In genomic region chr4:99087887-99088484, GRCh38 we compare ENCODE assay signal across 8 cellular contexts. TPM values are rescaled to one million over a fixed set of nuclear protein-coding genes. Genes with fewer than 3 reads are reported as not detected.
DNase-seq lines count a peak whose midpoint lies in the region; ATAC-seq and TF ChIP-seq lines count a peak whose summit lies in the region.

No MANE protein-coding gene starts in this region.

- WGBS in HUES64: 1% methylated on average over 17 of the region's 18 CpGs

- H3K36me3 Mint-ChIP-seq in T-cell: peaks cover 15% of the 10 kb centered on the region
- peaks cover 35% of the 10 kb centered on the region for H3K36me3 Mint-ChIP-seq in effector memory CD8-positive, alpha-beta T cell (ENCODE audit: insufficient read depth)

- H3K27ac ChIP-seq in HUES64 (ENCODE audit: low read depth, low read length) (peak overlapping the region; percentile 90), lower lobe of right lung (peak overlapping the region; percentile 95)

- H3K9me3 ChIP-seq in HUES64 (ENCODE audit: insufficient read depth, low read depth, low read length) (no peaks in the 10 kb centered on the region), lower lobe of right lung (no peaks in the 10 kb centered on the region)

- H3K27ac Mint-ChIP-seq in T-cell: peak overlapping the region; percentile 99 to 100
- H3K27ac Mint-ChIP-seq in effector memory CD8-positive, alpha-beta T cell: peak overlapping the region; percentile 91

- H3K4me1 Mint-ChIP-seq in T-cell: peaks cover 54 to 67% (median 61%) of the 10 kb centered on the region in 3 donors
- peaks cover 34 to 46% of the 10 kb centered on the region in 2 donors for H3K4me1 Mint-ChIP-seq in effector memory CD8-positive, alpha-beta T cell (ENCODE audit: low read depth in 2 of 2)

- no peak for TF ChIP-seq CTCF in lower lobe of right lung (IDR thresholded peaks at IDR 0.05)

- peaks cover 27% of the 10 kb centered on the region for H3K36me3 ChIP-seq in HUES64 (ENCODE audit: insufficient read depth, low read length)
- peaks cover 31% of the 10 kb centered on the region for H3K36me3 ChIP-seq in lower lobe of right lung

- CTCF ChIA-PET in T-cell (lab: Charles Lee): interaction anchor here (0.5 to 2.2 kb wide), 7 partner anchors 32 to 861 kb away, joined by 3 to 15 read pairs (median 3); partner anchors contain the start of gene METAP1 (in 1 of the 2)

- peak; percentile 12 for DNase-seq in NCI-H345 (lab: John Stamatoyannopoulos, UW)
- DNase-seq in NCI-H345 treated with DMSO at 0.1 percent for 48 hours (lab: John Stamatoyannopoulos, UW; ENCODE audit: unreplicated experiment): no peak
- peak in 4 of 34 experiments; percentile 2 to 18 (median 6) for DNase-seq in T-cell
- no peak for DNase-seq in effector memory CD8-positive, alpha-beta T cell
- peak; percentile 77 for DNase-seq in lower lobe of right lung
- peak; percentile 73 for DNase-seq in stromal cell of bone marrow (ENCODE audit: low read depth)

- H3K4me3 Mint-ChIP-seq in T-cell: peak overlapping the region; percentile 97 to 99 (median 97)
- peak overlapping the region; percentile 88 to 90 for H3K4me3 Mint-ChIP-seq in effector memory CD8-positive, alpha-beta T cell

- ATAC-seq in GM21576 (IDR thresholded peaks at IDR 0.05; ENCODE audit: unreplicated experiment): peak; percentile 21
- ATAC-seq in T-cell (replicated peaks in 1 of 4): peak; percentile 25 to 31 (median 28)
- ATAC-seq in effector memory CD8-positive, alpha-beta T cell (replicated peaks): peak; percentile 11
- peak; percentile 75 to 76 for ATAC-seq in lower lobe of right lung

- intact Hi-C loops in lower lobe of right lung (cut with DNase I): no loop called here

- POLR2A ChIA-PET in T-cell (lab: Charles Lee): interaction anchor here (0.6 to 1.6 kb wide), 4 partner anchors 14 to 160 kb away, joined by 3 to 5 read pairs (median 4); no protein-coding TSS in a partner anchor

- no peaks in the 10 kb centered on the region for H3K27me3 Mint-ChIP-seq in T-cell
- no peaks in the 10 kb centered on the region for H3K27me3 Mint-ChIP-seq in effector memory CD8-positive, alpha-beta T cell

- H3K27me3 ChIP-seq in HUES64 (ENCODE audit: insufficient read depth, low read length) (no peaks in the 10 kb centered on the region), lower lobe of right lung (ENCODE audit: low read depth) (no peaks in the 10 kb centered on the region)

- no peaks in the 10 kb centered on the region for H3K9me3 Mint-ChIP-seq in T-cell
- H3K9me3 Mint-ChIP-seq in effector memory CD8-positive, alpha-beta T cell: no peaks in the 10 kb centered on the region

- H3K9ac ChIP-seq in HUES64 (ENCODE audit: low read depth, low read length): peak overlapping the region; percentile 97

- H3K4me3 ChIP-seq in HUES64 (ENCODE audit: low read length) (peak overlapping the region; percentile 83), lower lobe of right lung (peak overlapping the region; percentile 78)

- H3K4me1 ChIP-seq in HUES64 (ENCODE audit: insufficient read depth, low read length): peaks cover 25% of the 10 kb centered on the region
- peaks cover 44% of the 10 kb centered on the region for H3K4me1 ChIP-seq in lower lobe of right lung

RNA-seq across cellular contexts. Expression of gene ADH5, which starts 0.6 kb away (rescaled TPM):
- 232 TPM for polyA plus RNA-seq in HUES64 (2013, experiment 1 of 2)
- polyA plus RNA-seq in HUES64 (2013, experiment 2 of 2): 236 TPM
- total RNA-seq in T-cell (10 to 100 TPM; 51.1 to 80.6 (median 70.5) TPM), lower lobe of right lung (150 TPM)

RNA-seq across cellular contexts. Expression of gene ADH4, which starts 56.1 kb away (rescaled TPM):
- polyA plus RNA-seq in HUES64 (2013, experiment 1 of 2): not detected
- not detected for polyA plus RNA-seq in HUES64 (2013, experiment 2 of 2)
- under 1 TPM in 2 of 5 donors, not detected in 3; 0.33 to 0.64 TPM for total RNA-seq in T-cell
- 0.27 TPM for total RNA-seq in lower lobe of right lung

Comparison
In these comparisons a context has a peak if more than half of its experiments do, and no peak if none do; other contexts are left out.
1. DNase-seq: peak in NCI-H345 (single experiment), lower lobe of right lung (single experiment) and stromal cell of bone marrow (single experiment); none in NCI-H345 treated with DMSO at 0.1 percent for 48 hours (single experiment) and effector memory CD8-positive, alpha-beta T cell (0 of 3).
2. ATAC-seq: peak in every context shown above with its lines; median percentile 76 in lower lobe of right lung; 28 in T-cell; 21 in GM21576; 11 in effector memory CD8-positive, alpha-beta T cell.